Comparison of ENCODE assay signal across 20 cellular contexts in the genomic region with DNA sequence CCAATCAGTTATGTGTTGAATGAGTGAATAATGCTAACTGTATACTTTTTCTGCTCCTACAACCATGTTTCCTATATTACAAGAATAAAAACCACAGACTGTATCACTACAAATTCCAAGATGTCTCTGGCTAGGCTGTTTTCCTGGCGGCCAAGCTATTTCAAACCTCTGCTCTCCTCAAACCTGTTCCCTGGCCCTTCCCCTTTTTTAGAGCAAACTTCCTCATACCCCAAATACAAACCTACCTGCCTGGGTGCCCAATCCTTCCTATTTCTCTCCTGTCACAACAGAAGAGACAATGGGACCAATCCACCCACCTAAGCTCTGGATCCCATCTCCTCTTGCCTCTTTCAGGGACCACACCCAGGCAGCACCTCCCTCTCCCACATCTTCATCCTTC. TPM values are rescaled to one million over a fixed set of nuclear protein-coding genes. Genes with fewer than 3 reads are reported as not detected.
A peak's percentile ranks its signal among the peaks of the same experiment; 100 is the strongest.
DNase-seq lines count a peak whose midpoint lies in the region; ATAC-seq and TF ChIP-seq lines count a peak whose summit lies in the region.
"Had no signal": no experiment of that assay in that cellular context is flagged by ENCODE, and none has a peak within 500 bp of the region (broad histone marks: within the 10 kb centered on the region; RNA-seq: fewer than 3 reads in every experiment).

No MANE protein-coding gene starts in this region.

- H3K9ac ChIP-seq in BLaER1 treated with 17β-estradiol and CSF1 and Interleukin-3, amounts not matched to agents 10 nM and 100 nM: no peak overlapping the region; a peak in 2 of 22 replicates

- ATAC-seq in activated CD8-positive, alpha-beta T cell treated with anti-CD3 and anti-CD28 coated beads for 36 hours: no peak
- no peak for ATAC-seq in naive thymus-derived CD8-positive, alpha-beta T cell
- ATAC-seq: activated CD4-positive, alpha-beta T cell treated with anti-CD3 and anti-CD28 coated beads for 36 hours; gastroesophageal sphincter; left ventricle myocardium superior had no signal

- no peak for DNase-seq in activated CD4-positive, alpha-beta T cell treated with anti-CD3 and anti-CD28 coated beads, Interleukin-2, amount 10 ng/mL, durations not matched to agents 24 days and 14 days
- no peak for DNase-seq in activated CD4-positive, alpha-beta T cell treated with anti-CD3 and anti-CD28 coated beads for 1 hour
- no peak for DNase-seq in activated CD8-positive, alpha-beta T cell treated with anti-CD3 and anti-CD28 coated beads for 36 hours
- no peak for DNase-seq in naive thymus-derived CD8-positive, alpha-beta T cell
- DNase-seq in T-helper 9 cell (no peak), NCI-H2029 treated with DMSO at 0.1 percent for 48 hours (lab: John Stamatoyannopoulos, UW) (no peak), NCI-H82 (lab: John Stamatoyannopoulos, UW) (no peak)
- DNase-seq: activated CD4-positive, alpha-beta T cell treated with anti-CD3 and anti-CD28 coated beads for 36 hours; esophagus squamous epithelium; GOT3; hypothalamus; left ventricle myocardium superior; NCI-H187; NCI-H748 treated with DMSO at 0.1 percent for 48 hours; OCI-M1; stimulated activated CD4-positive, alpha-beta T cell treated with anti-CD3 and anti-CD28 coated beads, Interleukin-4, amount 100 ng/mL, for 1 hour; stomach had no signal

- H3K4me1 ChIP-seq in BLaER1 treated with 17β-estradiol and CSF1 and Interleukin-3, amounts not matched to agents 10 nM and 100 nM: peaks cover 42 to 54% (median 50%) of the 10 kb centered on the region in 10 experiments
- H3K4me1 ChIP-seq: tibial nerve had no signal

- POLR2A ChIA-PET in activated CD8-positive, alpha-beta T cell treated with anti-CD3 and anti-CD28 coated beads for 36 hours (lab: Charles Lee): interaction anchor here (0.7 to 5.4 kb wide), 5 partner anchors 11 to 100 kb away, joined by 3 to 30 read pairs (median 5); no protein-coding TSS in a partner anchor
- POLR2A ChIA-PET in naive thymus-derived CD8-positive, alpha-beta T cell (lab: Charles Lee): no interaction called here

- H3K4me1 Mint-ChIP-seq in activated CD4-positive, alpha-beta T cell treated with anti-CD3 and anti-CD28 coated beads, Interleukin-2, amount 10 ng/mL, durations not matched to agents 24 days and 14 days: peaks cover 30% of the 10 kb centered on the region
- H3K4me1 Mint-ChIP-seq in activated CD8-positive, alpha-beta T cell treated with anti-CD3 and anti-CD28 coated beads for 36 hours (ENCODE audit: low read depth): peaks cover 31% of the 10 kb centered on the region
- peaks cover 24 to 46% (median 36%) of the 10 kb centered on the region in 4 donors for H3K4me1 Mint-ChIP-seq in naive thymus-derived CD8-positive, alpha-beta T cell

- intact Hi-C loops in activated CD4-positive, alpha-beta T cell treated with anti-CD3 and anti-CD28 coated beads, Interleukin-2, amount 10 ng/mL, durations not matched to agents 24 days and 14 days (cut with micrococcal nuclease): no loop called here
- intact Hi-C loops in activated CD8-positive, alpha-beta T cell treated with anti-CD3 and anti-CD28 coated beads for 36 hours (cut with micrococcal nuclease): no loop called here

- H3K27me3 Mint-ChIP-seq in activated CD4-positive, alpha-beta T cell treated with anti-CD3 and anti-CD28 coated beads, Interleukin-2, amount 10 ng/mL, durations not matched to agents 24 days and 14 days: no peaks in the 10 kb centered on the region
- no peaks in the 10 kb centered on the region for H3K27me3 Mint-ChIP-seq in activated CD8-positive, alpha-beta T cell treated with anti-CD3 and anti-CD28 coated beads for 36 hours
- no peaks in the 10 kb centered on the region for H3K27me3 Mint-ChIP-seq in naive thymus-derived CD8-positive, alpha-beta T cell
- H3K27me3 Mint-ChIP-seq: activated CD4-positive, alpha-beta T cell treated with anti-CD3 and anti-CD28 coated beads for 36 hours had no signal

- H3K9me3 ChIP-seq in BLaER1 treated with 17β-estradiol and CSF1 and Interleukin-3, amounts not matched to agents 10 nM and 100 nM (replicated peaks in 1 of 11): no peaks in the 10 kb centered on the region
- H3K9me3 ChIP-seq: esophagus squamous epithelium, gastroesophageal sphincter, stomach, tibial nerve had no signal

- no peak overlapping the region for H3K4me3 ChIP-seq in BLaER1 treated with 17β-estradiol and CSF1 and Interleukin-3, amounts not matched to agents 10 nM and 100 nM
- H3K4me3 ChIP-seq: esophagus squamous epithelium, gastroesophageal sphincter, stomach, tibial nerve had no signal

- H3K9me3 Mint-ChIP-seq in activated CD4-positive, alpha-beta T cell treated with anti-CD3 and anti-CD28 coated beads, Interleukin-2, amount 10 ng/mL, durations not matched to agents 24 days and 14 days: no peaks in the 10 kb centered on the region
- no peaks in the 10 kb centered on the region for H3K9me3 Mint-ChIP-seq in activated CD8-positive, alpha-beta T cell treated with anti-CD3 and anti-CD28 coated beads for 36 hours
- no peaks in the 10 kb centered on the region for H3K9me3 Mint-ChIP-seq in naive thymus-derived CD8-positive, alpha-beta T cell

- CTCF ChIA-PET in activated CD8-positive, alpha-beta T cell treated with anti-CD3 and anti-CD28 coated beads for 36 hours (lab: Charles Lee): interaction anchor here (0.8 to 3.3 kb wide), 5 partner anchors 8 to 143 kb away, joined by 3 to 10 read pairs (median 9); a partner anchor contains a TSS

- no peak for TF ChIP-seq CTCF in activated CD8-positive, alpha-beta T cell treated with anti-CD3 and anti-CD28 coated beads for 36 hours (IDR thresholded peaks at IDR 0.05)

- H3K27me3 ChIP-seq in BLaER1 treated with 17β-estradiol and CSF1 and Interleukin-3, amounts not matched to agents 10 nM and 100 nM: no peaks in the 10 kb centered on the region
- H3K27me3 ChIP-seq: esophagus squamous epithelium, gastroesophageal sphincter, stomach, tibial nerve had no signal

- peaks cover 7 to 95% (median 65%) of the 10 kb centered on the region in 11 experiments; a peak in 18 of 22 replicates for H4K20me1 ChIP-seq in BLaER1 treated with 17β-estradiol and CSF1 and Interleukin-3, amounts not matched to agents 10 nM and 100 nM

- peak overlapping the region; percentile 5 for H3K27ac Mint-ChIP-seq in activated CD4-positive, alpha-beta T cell treated with anti-CD3 and anti-CD28 coated beads, Interleukin-2, amount 10 ng/mL, durations not matched to agents 24 days and 14 days
- H3K27ac Mint-ChIP-seq in activated CD8-positive, alpha-beta T cell treated with anti-CD3 and anti-CD28 coated beads for 36 hours: peak overlapping the region; percentile 40
- H3K27ac Mint-ChIP-seq in naive thymus-derived CD8-positive, alpha-beta T cell: peak overlapping the region; percentile 36 to 91 (median 69)

- H3K36me3 Mint-ChIP-seq in activated CD4-positive, alpha-beta T cell treated with anti-CD3 and anti-CD28 coated beads, Interleukin-2, amount 10 ng/mL, durations not matched to agents 24 days and 14 days (ENCODE audit: low read depth): peaks cover 86% of the 10 kb centered on the region
- peaks cover 79% of the 10 kb centered on the region for H3K36me3 Mint-ChIP-seq in activated CD8-positive, alpha-beta T cell treated with anti-CD3 and anti-CD28 coated beads for 36 hours (ENCODE audit: low read depth)
- peaks cover 8 to 93% (median 36%) of the 10 kb centered on the region in 3 donors for H3K36me3 Mint-ChIP-seq in naive thymus-derived CD8-positive, alpha-beta T cell

- peaks cover 85 to 99% (median 98%) of the 10 kb centered on the region in 11 experiments for H3K36me3 ChIP-seq in BLaER1 treated with 17β-estradiol and CSF1 and Interleukin-3, amounts not matched to agents 10 nM and 100 nM

- no peak overlapping the region for H3K27ac ChIP-seq in BLaER1 treated with 17β-estradiol and CSF1 and Interleukin-3, amounts not matched to agents 10 nM and 100 nM
- H3K27ac ChIP-seq: esophagus squamous epithelium, gastroesophageal sphincter, stomach, tibial nerve had no signal

- peak overlapping the region; percentile 12 to 56 (median 50); a peak in 19 of 22 replicates for H3K4me2 ChIP-seq in BLaER1 treated with 17β-estradiol and CSF1 and Interleukin-3, amounts not matched to agents 10 nM and 100 nM

- no peak overlapping the region for H3K4me3 Mint-ChIP-seq in activated CD4-positive, alpha-beta T cell treated with anti-CD3 and anti-CD28 coated beads, Interleukin-2, amount 10 ng/mL, durations not matched to agents 24 days and 14 days
- H3K4me3 Mint-ChIP-seq in activated CD8-positive, alpha-beta T cell treated with anti-CD3 and anti-CD28 coated beads for 36 hours: no peak overlapping the region
- no peak overlapping the region for H3K4me3 Mint-ChIP-seq in naive thymus-derived CD8-positive, alpha-beta T cell
- H3K4me3 Mint-ChIP-seq: activated CD4-positive, alpha-beta T cell treated with anti-CD3 and anti-CD28 coated beads for 36 hours had no signal

RNA-seq across cellular contexts. Expression of a gene that starts 7.5 kb away (rescaled TPM):
- 63.4 and 64.5 TPM in 2 replicates for total RNA-seq in activated CD4-positive, alpha-beta T cell treated with anti-CD3 and anti-CD28 coated beads, Interleukin-2, amount 10 ng/mL, durations not matched to agents 24 days and 14 days
- 10 to 100 TPM; 60.5 to 62.4 TPM for total RNA-seq in activated CD8-positive, alpha-beta T cell treated with anti-CD3 and anti-CD28 coated beads for 36 hours
- total RNA-seq in naive thymus-derived CD8-positive, alpha-beta T cell: 10 to 100 TPM in 1 of 2 experiments, 1 to 10 TPM in 1; 9.3 to 11.0 TPM
- polyA plus RNA-seq in naive thymus-derived CD8-positive, alpha-beta T cell: 10 to 100 TPM; 12.7 to 27.2 (median 14.5) TPM

RNA-seq across cellular contexts. Expression of a gene that starts 13.6 kb away (rescaled TPM):
- 141 and 143 TPM in 2 replicates for total RNA-seq in activated CD4-positive, alpha-beta T cell treated with anti-CD3 and anti-CD28 coated beads, Interleukin-2, amount 10 ng/mL, durations not matched to agents 24 days and 14 days
- 100 to 1,000 TPM; 154 to 165 TPM for total RNA-seq in activated CD8-positive, alpha-beta T cell treated with anti-CD3 and anti-CD28 coated beads for 36 hours
- total RNA-seq in naive thymus-derived CD8-positive, alpha-beta T cell: 100 to 1,000 TPM; 342 to 354 TPM
- 100 to 1,000 TPM; 178 to 192 (median 188) TPM for polyA plus RNA-seq in naive thymus-derived CD8-positive, alpha-beta T cell

RNA-seq across cellular contexts. Expression of a gene that starts 42.9 kb away (rescaled TPM):
- total RNA-seq in activated CD4-positive, alpha-beta T cell treated with anti-CD3 and anti-CD28 coated beads, Interleukin-2, amount 10 ng/mL, durations not matched to agents 24 days and 14 days: 96.9 and 103 TPM in 2 replicates
- total RNA-seq in activated CD8-positive, alpha-beta T cell treated with anti-CD3 and anti-CD28 coated beads for 36 hours: 10 to 100 TPM; 88.4 to 93.8 TPM
- 10 to 100 TPM; 63.2 to 63.4 TPM for total RNA-seq in naive thymus-derived CD8-positive, alpha-beta T cell
- under 1 TPM; 0.28 to 0.74 (median 0.73) TPM for polyA plus RNA-seq in naive thymus-derived CD8-positive, alpha-beta T cell

Comparison
In these comparisons a context has a peak if more than half of its experiments do, and no peak if none do; other contexts are left out.
1. H3K27ac Mint-ChIP-seq: peak in every context shown above with its lines; median percentile 69 in naive thymus-derived CD8-positive, alpha-beta T cell; 40 in activated CD8-positive, alpha-beta T cell treated with anti-CD3 and anti-CD28 coated beads for 36 hours; 5 in activated CD4-positive, alpha-beta T cell treated with anti-CD3 and anti-CD28 coated beads, Interleukin-2, amount 10 ng/mL, durations not matched to agents 24 days and 14 days.